1 cellular context compared by ENCODE assay signal in the genomic region with DNA sequence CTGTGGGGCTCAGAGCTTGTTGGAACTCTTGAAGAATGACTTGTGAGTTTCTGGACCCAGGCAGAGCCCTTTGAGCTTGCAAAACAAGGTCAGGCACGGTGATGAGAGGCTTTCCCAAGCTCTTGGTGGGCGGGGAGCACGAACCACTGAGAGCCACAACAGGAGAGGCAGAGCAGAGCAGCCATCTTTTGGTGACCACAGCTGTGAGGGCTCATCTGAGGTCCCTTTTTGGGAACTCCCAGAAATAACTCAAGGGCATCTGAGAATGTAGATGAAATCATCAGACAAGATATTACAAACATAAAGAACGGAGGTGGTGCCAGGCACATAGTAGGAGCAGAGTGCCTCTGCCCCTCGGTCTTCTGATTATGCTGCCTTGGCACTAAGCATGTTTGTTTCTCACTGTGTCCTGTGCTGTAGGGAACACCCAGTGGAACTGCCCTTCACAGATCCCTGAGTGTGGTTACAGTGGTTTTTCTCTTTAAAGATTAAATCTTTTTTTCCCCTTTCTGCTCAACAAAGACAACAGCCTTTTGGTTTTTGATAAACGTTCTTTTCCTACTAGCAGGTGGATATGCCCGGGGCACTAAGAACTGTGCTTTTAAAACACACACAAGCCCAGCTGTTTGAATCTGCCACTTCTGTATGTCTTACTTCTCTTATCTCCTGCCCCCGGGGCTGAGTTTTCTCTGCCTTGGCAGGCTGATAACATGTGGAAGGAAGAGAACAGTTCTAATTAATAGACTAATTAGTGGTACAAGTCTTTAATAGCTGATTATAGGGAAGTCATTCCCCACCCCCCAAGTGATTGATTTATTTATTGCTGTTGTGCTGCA.
TF ChIP-seq lines count a peak whose summit lies in the region.

No MANE protein-coding gene starts in this region.

TF ChIP-seq in GM23338, 12 proteins besides CTCF, POLR2A, EP300 and RAD21:
- TF ChIP-seq, protein P1, sequence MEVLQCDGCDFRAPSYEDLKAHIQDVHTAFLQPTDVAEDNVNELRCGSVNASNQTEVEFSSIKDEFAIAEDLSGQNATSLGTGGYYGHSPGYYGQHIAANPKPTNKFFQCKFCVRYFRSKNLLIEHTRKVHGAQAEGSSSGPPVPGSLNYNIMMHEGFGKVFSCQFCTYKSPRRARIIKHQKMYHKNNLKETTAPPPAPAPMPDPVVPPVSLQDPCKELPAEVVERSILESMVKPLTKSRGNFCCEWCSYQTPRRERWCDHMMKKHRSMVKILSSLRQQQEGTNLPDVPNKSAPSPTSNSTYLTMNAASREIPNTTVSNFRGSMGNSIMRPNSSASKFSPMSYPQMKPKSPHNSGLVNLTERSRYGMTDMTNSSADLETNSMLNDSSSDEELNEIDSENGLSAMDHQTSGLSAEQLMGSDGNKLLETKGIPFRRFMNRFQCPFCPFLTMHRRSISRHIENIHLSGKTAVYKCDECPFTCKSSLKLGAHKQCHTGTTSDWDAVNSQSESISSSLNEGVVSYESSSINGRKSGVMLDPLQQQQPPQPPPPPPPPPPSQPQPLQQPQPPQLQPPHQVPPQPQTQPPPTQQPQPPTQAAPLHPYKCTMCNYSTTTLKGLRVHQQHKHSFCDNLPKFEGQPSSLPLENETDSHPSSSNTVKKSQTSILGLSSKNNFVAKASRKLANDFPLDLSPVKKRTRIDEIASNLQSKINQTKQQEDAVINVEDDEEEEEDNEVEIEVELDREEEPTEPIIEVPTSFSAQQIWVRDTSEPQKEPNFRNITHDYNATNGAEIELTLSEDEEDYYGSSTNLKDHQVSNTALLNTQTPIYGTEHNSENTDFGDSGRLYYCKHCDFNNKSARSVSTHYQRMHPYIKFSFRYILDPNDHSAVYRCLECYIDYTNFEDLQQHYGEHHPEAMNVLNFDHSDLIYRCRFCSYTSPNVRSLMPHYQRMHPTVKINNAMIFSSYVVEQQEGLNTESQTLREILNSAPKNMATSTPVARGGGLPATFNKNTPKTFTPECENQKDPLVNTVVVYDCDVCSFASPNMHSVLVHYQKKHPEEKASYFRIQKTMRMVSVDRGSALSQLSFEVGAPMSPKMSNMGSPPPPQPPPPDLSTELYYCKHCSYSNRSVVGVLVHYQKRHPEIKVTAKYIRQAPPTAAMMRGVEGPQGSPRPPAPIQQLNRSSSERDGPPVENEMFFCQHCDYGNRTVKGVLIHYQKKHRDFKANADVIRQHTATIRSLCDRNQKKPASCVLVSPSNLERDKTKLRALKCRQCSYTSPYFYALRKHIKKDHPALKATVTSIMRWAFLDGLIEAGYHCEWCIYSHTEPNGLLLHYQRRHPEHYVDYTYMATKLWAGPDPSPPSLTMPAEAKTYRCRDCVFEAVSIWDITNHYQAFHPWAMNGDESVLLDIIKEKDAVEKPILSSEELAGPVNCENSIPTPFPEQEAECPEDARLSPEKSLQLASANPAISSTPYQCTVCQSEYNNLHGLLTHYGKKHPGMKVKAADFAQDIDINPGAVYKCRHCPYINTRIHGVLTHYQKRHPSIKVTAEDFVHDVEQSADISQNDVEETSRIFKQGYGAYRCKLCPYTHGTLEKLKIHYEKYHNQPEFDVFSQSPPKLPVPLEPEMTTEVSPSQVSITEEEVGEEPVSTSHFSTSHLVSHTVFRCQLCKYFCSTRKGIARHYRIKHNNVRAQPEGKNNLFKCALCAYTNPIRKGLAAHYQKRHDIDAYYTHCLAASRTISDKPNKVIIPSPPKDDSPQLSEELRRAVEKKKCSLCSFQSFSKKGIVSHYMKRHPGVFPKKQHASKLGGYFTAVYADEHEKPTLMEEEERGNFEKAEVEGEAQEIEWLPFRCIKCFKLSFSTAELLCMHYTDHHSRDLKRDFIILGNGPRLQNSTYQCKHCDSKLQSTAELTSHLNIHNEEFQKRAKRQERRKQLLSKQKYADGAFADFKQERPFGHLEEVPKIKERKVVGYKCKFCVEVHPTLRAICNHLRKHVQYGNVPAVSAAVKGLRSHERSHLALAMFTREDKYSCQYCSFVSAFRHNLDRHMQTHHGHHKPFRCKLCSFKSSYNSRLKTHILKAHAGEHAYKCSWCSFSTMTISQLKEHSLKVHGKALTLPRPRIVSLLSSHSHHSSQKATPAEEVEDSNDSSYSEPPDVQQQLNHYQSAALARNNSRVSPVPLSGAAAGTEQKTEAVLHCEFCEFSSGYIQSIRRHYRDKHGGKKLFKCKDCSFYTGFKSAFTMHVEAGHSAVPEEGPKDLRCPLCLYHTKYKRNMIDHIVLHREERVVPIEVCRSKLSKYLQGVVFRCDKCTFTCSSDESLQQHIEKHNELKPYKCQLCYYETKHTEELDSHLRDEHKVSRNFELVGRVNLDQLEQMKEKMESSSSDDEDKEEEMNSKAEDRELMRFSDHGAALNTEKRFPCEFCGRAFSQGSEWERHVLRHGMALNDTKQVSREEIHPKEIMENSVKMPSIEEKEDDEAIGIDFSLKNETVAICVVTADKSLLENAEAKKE (CRISPR knock-in tag; IDR thresholded peaks at IDR 0.05): no peak
- TF ChIP-seq JUNB (IDR thresholded peaks at IDR 0.05; ENCODE audit: unreplicated experiment): no peak
- TF ChIP-seq STAT1 (IDR thresholded peaks at IDR 0.05; ENCODE audit: unreplicated experiment): no peak
- TF ChIP-seq ZNF114 (CRISPR knock-in tag; IDR thresholded peaks at IDR 0.05): no peak
- TF ChIP-seq, protein P2, sequence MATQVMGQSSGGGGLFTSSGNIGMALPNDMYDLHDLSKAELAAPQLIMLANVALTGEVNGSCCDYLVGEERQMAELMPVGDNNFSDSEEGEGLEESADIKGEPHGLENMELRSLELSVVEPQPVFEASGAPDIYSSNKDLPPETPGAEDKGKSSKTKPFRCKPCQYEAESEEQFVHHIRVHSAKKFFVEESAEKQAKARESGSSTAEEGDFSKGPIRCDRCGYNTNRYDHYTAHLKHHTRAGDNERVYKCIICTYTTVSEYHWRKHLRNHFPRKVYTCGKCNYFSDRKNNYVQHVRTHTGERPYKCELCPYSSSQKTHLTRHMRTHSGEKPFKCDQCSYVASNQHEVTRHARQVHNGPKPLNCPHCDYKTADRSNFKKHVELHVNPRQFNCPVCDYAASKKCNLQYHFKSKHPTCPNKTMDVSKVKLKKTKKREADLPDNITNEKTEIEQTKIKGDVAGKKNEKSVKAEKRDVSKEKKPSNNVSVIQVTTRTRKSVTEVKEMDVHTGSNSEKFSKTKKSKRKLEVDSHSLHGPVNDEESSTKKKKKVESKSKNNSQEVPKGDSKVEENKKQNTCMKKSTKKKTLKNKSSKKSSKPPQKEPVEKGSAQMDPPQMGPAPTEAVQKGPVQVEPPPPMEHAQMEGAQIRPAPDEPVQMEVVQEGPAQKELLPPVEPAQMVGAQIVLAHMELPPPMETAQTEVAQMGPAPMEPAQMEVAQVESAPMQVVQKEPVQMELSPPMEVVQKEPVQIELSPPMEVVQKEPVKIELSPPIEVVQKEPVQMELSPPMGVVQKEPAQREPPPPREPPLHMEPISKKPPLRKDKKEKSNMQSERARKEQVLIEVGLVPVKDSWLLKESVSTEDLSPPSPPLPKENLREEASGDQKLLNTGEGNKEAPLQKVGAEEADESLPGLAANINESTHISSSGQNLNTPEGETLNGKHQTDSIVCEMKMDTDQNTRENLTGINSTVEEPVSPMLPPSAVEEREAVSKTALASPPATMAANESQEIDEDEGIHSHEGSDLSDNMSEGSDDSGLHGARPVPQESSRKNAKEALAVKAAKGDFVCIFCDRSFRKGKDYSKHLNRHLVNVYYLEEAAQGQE (IDR thresholded peaks at IDR 0.05; ENCODE audit: unreplicated experiment): no peak
- TF ChIP-seq EZH2 (IDR thresholded peaks at IDR 0.05; ENCODE audit: low read depth, unreplicated experiment): no peak
- no peak for TF ChIP-seq ZNF331 (CRISPR knock-in tag; IDR thresholded peaks at IDR 0.05; ENCODE audit: low read depth)
- TF ChIP-seq ETS1 (IDR thresholded peaks at IDR 0.05): no peak
- no peak for TF ChIP-seq CREB1 (CRISPR knock-in tag; IDR thresholded peaks at IDR 0.05; ENCODE audit: low read depth)
- TF ChIP-seq NANOG (IDR thresholded peaks at IDR 0.05; ENCODE audit: borderline replicate concordance): no peak
